1 cellular context compared by ENCODE assay signal in the genomic region with DNA sequence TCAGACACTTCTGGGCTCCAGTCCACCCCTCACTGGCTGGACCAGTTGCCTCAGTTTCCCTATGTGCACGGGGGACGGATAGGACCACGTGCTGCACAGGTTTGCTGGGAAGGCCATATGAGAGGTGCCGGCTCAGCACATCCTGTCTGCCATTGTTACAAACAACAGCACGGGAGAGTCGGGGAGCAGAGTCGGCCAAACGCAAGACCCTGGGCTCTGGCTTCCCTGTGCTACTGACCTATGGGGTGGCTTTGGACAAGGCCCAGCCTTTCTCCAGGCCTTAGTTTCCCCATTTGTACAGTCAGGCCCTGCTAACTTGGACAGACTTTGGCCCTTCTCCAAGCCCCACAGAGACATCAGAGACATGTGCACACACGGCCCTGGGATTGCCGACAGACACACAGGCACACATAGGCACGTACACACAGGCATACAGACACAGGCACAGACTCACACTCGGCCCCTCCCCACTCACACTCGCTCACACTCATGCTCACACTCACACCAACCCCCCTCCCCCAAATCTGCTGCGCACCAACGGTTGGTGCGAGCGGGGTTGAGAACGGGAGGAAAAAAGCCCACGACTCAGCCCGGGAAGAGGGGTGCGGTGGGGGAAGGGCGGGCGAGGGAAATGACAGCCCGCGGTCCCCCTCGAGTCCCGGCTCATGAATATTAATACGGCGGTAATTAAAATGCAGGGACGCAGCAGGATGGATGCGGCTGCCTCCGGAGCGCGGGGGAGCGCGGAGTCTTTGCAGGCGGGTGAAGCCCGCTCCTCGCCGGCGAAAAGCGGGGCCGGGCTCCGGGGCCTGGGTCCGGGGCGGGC.
TF ChIP-seq lines count a peak whose summit lies in the region.

No MANE protein-coding gene starts in this region.

TF ChIP-seq in HEK293, 187 proteins besides CTCF, POLR2A, EP300 and RAD21 (continued from another document):
- TF ChIP-seq ZNF37A (tag by site-specific recombination; IDR thresholded peaks at IDR 0.05), result no peak
- TF ChIP-seq ZNF701 (tag by site-specific recombination; IDR thresholded peaks at IDR 0.05), result no peak; the same call in 1 of the 2 replicates
- TF ChIP-seq, protein P1, sequence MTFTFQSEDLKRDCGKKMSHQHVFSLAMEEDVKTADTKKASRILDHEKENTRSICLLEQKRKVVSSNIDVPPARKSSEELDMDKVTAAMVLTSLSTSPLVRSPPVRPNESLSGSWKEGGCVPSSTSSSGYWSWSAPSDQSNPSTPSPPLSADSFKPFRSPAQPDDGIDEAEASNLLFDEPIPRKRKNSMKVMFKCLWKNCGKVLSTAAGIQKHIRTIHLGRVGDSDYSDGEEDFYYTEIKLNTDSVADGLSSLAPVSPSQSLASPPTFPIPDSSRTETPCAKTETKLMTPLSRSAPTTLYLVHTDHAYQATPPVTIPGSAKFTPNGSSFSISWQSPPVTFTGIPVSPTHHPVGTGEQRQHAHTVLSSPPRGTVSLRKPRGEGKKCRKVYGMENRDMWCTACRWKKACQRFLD (tag by site-specific recombination; IDR thresholded peaks at IDR 0.05), result no peak
- TF ChIP-seq ZEB2 (tag by site-specific recombination; IDR thresholded peaks at IDR 0.05), result peak; percentile 24; the same call in 1 of the 2 replicates
- no peak for TF ChIP-seq ZNF211 (tag by site-specific recombination; IDR thresholded peaks at IDR 0.05; ENCODE audit: low read depth)
- TF ChIP-seq SP7 (tag by site-specific recombination; IDR thresholded peaks at IDR 0.05), result no peak; the same call in 1 of the 2 replicates
